ENCODE assay signal across 1 cellular context in genomic region chr10:102133373-102134195, GRCh38.
A peak's percentile ranks its signal among the peaks of the same experiment; 100 is the strongest.
TF ChIP-seq lines count a peak whose summit lies in the region.

No MANE protein-coding gene starts in this region.

TF ChIP-seq in HepG2, 621 proteins besides CTCF, POLR2A, EP300 and RAD21 (continued from another document and continues in another):
- TF ChIP-seq ZNF256 (CRISPR knock-in tag; conservative IDR thresholded peaks at IDR 0.05) (no peak; the same call in 1 of the 2 replicates), ZNF780A (CRISPR knock-in tag; IDR thresholded peaks at IDR 0.05) (no peak), THRA (CRISPR knock-in tag; IDR thresholded peaks at IDR 0.05; ENCODE audit: borderline replicate concordance) (no peak), FOXJ3 (CRISPR knock-in tag; IDR thresholded peaks at IDR 0.05; ENCODE audit: borderline replicate concordance) (peak; percentile 42; the same call in 1 of the 2 replicates), CCDC6 (CRISPR knock-in tag; IDR thresholded peaks at IDR 0.05) (no peak), NBN (conservative IDR thresholded peaks at IDR 0.05) (no peak), CENPX (CRISPR knock-in tag; IDR thresholded peaks at IDR 0.05) (no peak), LBX2 (CRISPR knock-in tag; IDR thresholded peaks at IDR 0.05; ENCODE audit: borderline replicate concordance) (peak; percentile 44; the same call in 1 of the 2 replicates), MTF1 (CRISPR knock-in tag; IDR thresholded peaks at IDR 0.05) (no peak), ARNT2 (CRISPR knock-in tag; IDR thresholded peaks at IDR 0.05; ENCODE audit: low read depth) (no peak), ZNF232 (CRISPR knock-in tag; IDR thresholded peaks at IDR 0.05; ENCODE audit: borderline replicate concordance) (no peak), CEBPB (IDR thresholded peaks at IDR 0.05; ENCODE audit: borderline replicate concordance, low read depth, low read length) (no peak), ZFX (CRISPR knock-in tag; IDR thresholded peaks at IDR 0.05; ENCODE audit: low read depth) (no peak), ERF (CRISPR knock-in tag; IDR thresholded peaks at IDR 0.05) (no peak), HNF1A (IDR thresholded peaks at IDR 0.05; ENCODE audit: low read depth) (no peak), HNF1A (CRISPR knock-in tag; IDR thresholded peaks at IDR 0.05; ENCODE audit: borderline replicate concordance) (no peak), ZIK1 (CRISPR knock-in tag; IDR thresholded peaks at IDR 0.05; ENCODE audit: borderline replicate concordance, low read depth) (peak; percentile 77; the same call in 1 of the 2 replicates), ZNF563 (CRISPR knock-in tag; IDR thresholded peaks at IDR 0.05) (peak; percentile 9), ZNF7 (CRISPR knock-in tag; IDR thresholded peaks at IDR 0.05) (no peak), ZFP37 (CRISPR knock-in tag; IDR thresholded peaks at IDR 0.05; ENCODE audit: borderline replicate concordance) (no peak), SMYD3 (CRISPR knock-in tag; IDR thresholded peaks at IDR 0.05) (no peak), MEIS1 (CRISPR knock-in tag; IDR thresholded peaks at IDR 0.05; ENCODE audit: borderline replicate concordance) (no peak), ZNF414 (CRISPR knock-in tag; IDR thresholded peaks at IDR 0.05) (no peak; the same call in 1 of the 2 replicates), ZFP1 (CRISPR knock-in tag; IDR thresholded peaks at IDR 0.05) (no peak), MLX (CRISPR knock-in tag; IDR thresholded peaks at IDR 0.05) (peak; percentile 48; the same call in 1 of the 2 replicates), ZBTB10 (CRISPR knock-in tag; IDR thresholded peaks at IDR 0.05; ENCODE audit: borderline replicate concordance) (0 out of 2 replicates have a peak, but pooled peaks have one; percentile 70), ZNF570 (CRISPR knock-in tag; IDR thresholded peaks at IDR 0.05; ENCODE audit: borderline replicate concordance) (no peak), ZFP36 (IDR thresholded peaks at IDR 0.05; ENCODE audit: borderline replicate concordance, low read depth, low read length, partially characterized antibody) (no peak), ZBTB4 (CRISPR knock-in tag; IDR thresholded peaks at IDR 0.05; ENCODE audit: borderline replicate concordance) (no peak), MTF2 (CRISPR knock-in tag; IDR thresholded peaks at IDR 0.05; ENCODE audit: borderline replicate concordance) (no peak), PLSCR1 (CRISPR knock-in tag; IDR thresholded peaks at IDR 0.05; ENCODE audit: borderline replicate concordance) (peak; percentile 37; the same call in 1 of the 2 replicates), NR1H2 (CRISPR knock-in tag; IDR thresholded peaks at IDR 0.05; ENCODE audit: borderline replicate concordance, low read depth) (no peak), TRIM24 (CRISPR knock-in tag; IDR thresholded peaks at IDR 0.05) (no peak), ZNF616 (CRISPR knock-in tag; IDR thresholded peaks at IDR 0.05; ENCODE audit: low read depth) (0 out of 2 replicates have a peak, but pooled peaks have one; percentile 24), ISX (CRISPR knock-in tag; conservative IDR thresholded peaks at IDR 0.05) (0 out of 2 replicates have a peak, but pooled peaks have one; percentile 56), ZNF841 (CRISPR knock-in tag; IDR thresholded peaks at IDR 0.05; ENCODE audit: borderline replicate concordance) (no peak), RELA (CRISPR knock-in tag; IDR thresholded peaks at IDR 0.05) (no peak), ZNF660 (CRISPR knock-in tag; IDR thresholded peaks at IDR 0.05; ENCODE audit: borderline replicate concordance, low read depth) (no peak), ZNF703 (CRISPR knock-in tag; IDR thresholded peaks at IDR 0.05; ENCODE audit: borderline replicate concordance) (no peak), ZBTB8A (CRISPR knock-in tag; IDR thresholded peaks at IDR 0.05; ENCODE audit: borderline replicate concordance, low read depth) (no peak), CSRNP2 (CRISPR knock-in tag; conservative IDR thresholded peaks at IDR 0.05; ENCODE audit: low read depth) (no peak), SRSF4 (IDR thresholded peaks at IDR 0.05; ENCODE audit: low read depth, low read length, poor library complexity, severe bottlenecking) (no peak), RBAK (CRISPR knock-in tag; IDR thresholded peaks at IDR 0.05) (no peak), ZFP90 (CRISPR knock-in tag; IDR thresholded peaks at IDR 0.05; ENCODE audit: borderline replicate concordance) (no peak; the same call in 1 of the 2 replicates)
